In the genomic region with DNA sequence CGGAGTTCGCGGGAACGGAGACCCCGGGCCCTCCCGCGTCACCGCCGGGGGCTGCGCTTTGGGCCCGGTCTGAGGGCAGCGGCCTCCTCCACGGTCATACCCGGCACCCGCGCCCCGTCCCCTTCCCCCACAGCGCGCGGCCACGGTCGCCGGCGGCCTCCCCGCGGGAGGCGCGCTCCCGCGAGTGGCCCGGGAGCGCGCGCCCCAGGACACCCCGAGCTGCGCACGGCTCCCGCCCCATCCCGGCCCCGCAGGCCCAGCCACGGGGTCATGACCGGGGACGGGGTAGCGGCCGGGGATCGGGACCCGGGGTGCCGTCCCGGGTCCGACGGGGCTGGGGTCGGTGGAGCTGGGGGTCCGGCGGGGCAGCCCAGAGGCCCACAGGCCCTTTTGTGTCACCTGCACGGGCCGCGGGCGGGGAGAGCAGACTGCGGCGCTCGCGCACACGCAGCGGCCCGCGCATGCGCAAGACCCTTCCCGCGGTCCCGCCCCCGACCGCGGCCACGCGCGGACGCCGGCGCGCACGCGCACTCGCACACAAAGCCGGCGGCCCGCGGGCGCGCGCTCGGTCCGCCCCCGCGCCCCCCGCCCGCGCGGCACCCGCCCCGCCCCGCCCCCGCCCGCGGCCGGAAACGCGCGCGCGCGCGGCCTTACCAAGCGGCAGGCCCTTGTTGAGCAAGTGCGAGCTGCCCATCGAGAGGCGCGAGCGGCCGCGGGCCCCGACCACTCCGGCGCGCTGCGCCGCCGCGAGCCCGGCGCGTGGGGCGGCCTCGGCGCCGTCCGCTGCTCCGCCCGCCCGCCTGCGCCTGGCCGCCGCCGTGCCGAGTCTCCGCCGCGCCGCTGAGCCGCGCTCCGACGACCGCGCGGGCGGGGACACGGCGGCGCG, we compare ENCODE assay signal across 8 cellular contexts. TPM values are rescaled to one million over a fixed set of nuclear protein-coding genes. Genes with fewer than 3 reads are reported as not detected.
A peak's percentile ranks its signal among the peaks of the same experiment; 100 is the strongest.
DNase-seq lines count a peak whose midpoint lies in the region; ATAC-seq and TF ChIP-seq lines count a peak whose summit lies in the region.

Gene CTBP1 (minus strand): TSS at position 869 of the 886 bp plus-strand sequence. CDS start 7,799 bp downstream, outside the sequence.

- intact Hi-C loops in PC-9 (cut with micrococcal nuclease; ENCODE audit: unreplicated experiment), result loop anchor here (1.0 to 5.0 kb wide), 6 partner anchors 44 to 236 kb away; partner anchors contain the start of gene FGFRL1
- intact Hi-C loops in naive thymus-derived CD4-positive, alpha-beta T cell (cut with micrococcal nuclease), result loop anchor here (1.0 to 5.0 kb wide), 18 partner anchors 19 to 760 kb away; partner anchors contain the start of genes FGFRL1 (in 2 of the 2), MAEA (in 2 of the 2), SLBP (in 2 of the 2) and GAK (in 1 of the 2)

- peaks cover 0 to 32% (median 0%) of the 10 kb centered on the region in 5 donors for H3K36me3 Mint-ChIP-seq in naive thymus-derived CD4-positive, alpha-beta T cell
- H3K36me3 Mint-ChIP-seq in stimulated activated naive B cell treated with anti-CD40 and anti-IgM and Interleukin-4, amounts not matched to agents 10 μg/mL and 1 μg/mL and 100 μg/mL, for 72 hours, result peaks cover 37 to 57% of the 10 kb centered on the region in 2 donors

- H3K27ac ChIP-seq in PC-9, result peak within 1 kb of the TSS; percentile 56
- peak within 1 kb of the TSS; percentile 97 for H3K27ac ChIP-seq in naive thymus-derived CD4-positive, alpha-beta T cell (ENCODE audit: low read depth, low read length)

- peaks cover 8% of the 10 kb centered on the region for H3F3A ChIP-seq in PC-9 (ENCODE audit: insufficient read depth, low read depth)

- H3K4me2 ChIP-seq in PC-9, result peak within 1 kb of the TSS; percentile 98

- peaks cover 24% of the 10 kb centered on the region for H3K4me1 ChIP-seq in PC-9 (replicated peaks; ENCODE audit: insufficient read depth)
- peaks cover 47 to 64% of the 10 kb centered on the region in 2 donors for H3K4me1 ChIP-seq in naive thymus-derived CD4-positive, alpha-beta T cell (ENCODE audit: control insufficient read depth in 2 of 2, insufficient read depth in 2 of 2, low read length in 2 of 2)

- TF ChIP-seq CTCF in PC-9 (conservative IDR thresholded peaks at IDR 0.05), result no peak

- no peaks in the 10 kb centered on the region for H3K27me3 Mint-ChIP-seq in naive thymus-derived CD4-positive, alpha-beta T cell
- H3K27me3 Mint-ChIP-seq in stimulated activated naive B cell treated with anti-CD40 and anti-IgM and Interleukin-4, amounts not matched to agents 10 μg/mL and 1 μg/mL and 100 μg/mL, for 72 hours, result no peaks in the 10 kb centered on the region

- peak within 1 kb of the TSS; percentile 93 for H2AFZ ChIP-seq in PC-9

- peaks cover 47 to 74% (median 65%) of the 10 kb centered on the region in 7 donors for H3K4me1 Mint-ChIP-seq in naive thymus-derived CD4-positive, alpha-beta T cell
- H3K4me1 Mint-ChIP-seq in stimulated activated naive B cell treated with anti-CD40 and anti-IgM and Interleukin-4, amounts not matched to agents 10 μg/mL and 1 μg/mL and 100 μg/mL, for 72 hours, result peaks cover 55 to 79% of the 10 kb centered on the region in 2 donors

- peak within 1 kb of the TSS; percentile 90 to 96 (median 94) for H3K27ac Mint-ChIP-seq in naive thymus-derived CD4-positive, alpha-beta T cell
- H3K27ac Mint-ChIP-seq in stimulated activated naive B cell treated with anti-CD40 and anti-IgM and Interleukin-4, amounts not matched to agents 10 μg/mL and 1 μg/mL and 100 μg/mL, for 72 hours, result peak within 1 kb of the TSS; percentile 100

- no peaks in the 10 kb centered on the region for H3K27me3 ChIP-seq in PC-9 (ENCODE audit: insufficient read depth, low read depth)
- no peaks in the 10 kb centered on the region for H3K27me3 ChIP-seq in naive thymus-derived CD4-positive, alpha-beta T cell (ENCODE audit: control insufficient read depth in 2 of 2, insufficient read depth in 2 of 2, low read length in 2 of 2)

- H3K9me3 ChIP-seq in PC-9 (ENCODE audit: insufficient read depth, low read depth), result peaks cover 7% of the 10 kb centered on the region; the same call in 1 of the 2 replicates
- no peaks in the 10 kb centered on the region for H3K9me3 ChIP-seq in naive thymus-derived CD4-positive, alpha-beta T cell (ENCODE audit: control insufficient read depth in 2 of 3, low read length in 3 of 3)

- H3K9me2 ChIP-seq in PC-9 (ENCODE audit: insufficient read depth), result no peaks in the 10 kb centered on the region

- no TSS peak for BruUV-seq in PC-9 (replicated peaks; lab: Mats Ljungman, UMichigan)

- peaks cover 39% of the 10 kb centered on the region for H4K20me1 ChIP-seq in PC-9 (ENCODE audit: insufficient read depth)

- peak; percentile 47 for ATAC-seq in GM21528 (IDR thresholded peaks at IDR 0.05; ENCODE audit: low FRiP score, unreplicated experiment)
- peak; percentile 72 for ATAC-seq in naive thymus-derived CD4-positive, alpha-beta T cell
- ATAC-seq in stimulated activated naive B cell treated with anti-CD40 and anti-IgM and Interleukin-4, amounts not matched to agents 10 μg/mL and 1 μg/mL and 100 μg/mL, for 72 hours (replicated peaks), result peak; percentile 56 to 64

- H3K9me3 Mint-ChIP-seq in naive thymus-derived CD4-positive, alpha-beta T cell, result peaks cover 0 to 12% (median 0%) of the 10 kb centered on the region in 11 donors
- no peaks in the 10 kb centered on the region for H3K9me3 Mint-ChIP-seq in stimulated activated naive B cell treated with anti-CD40 and anti-IgM and Interleukin-4, amounts not matched to agents 10 μg/mL and 1 μg/mL and 100 μg/mL, for 72 hours

- CTCF ChIA-PET in PC-9 (lab: Charles Lee), result no interaction called here
- CTCF ChIA-PET in naive thymus-derived CD4-positive, alpha-beta T cell (lab: Charles Lee), result interaction anchor here (2.4 to 2.8 kb wide), 2 partner anchors 19 to 81 kb away, joined by 10 to 12 read pairs; no protein-coding TSS in a partner anchor

- POLR2A ChIA-PET in PC-9 (lab: Charles Lee; ENCODE audit: unreplicated experiment), result interaction anchor here (0.7 to 1.1 kb wide), 3 partner anchors 98 to 319 kb away, joined by 6 to 11 read pairs (median 7); partner anchors contain the start of gene UVSSA
- POLR2A ChIA-PET in naive thymus-derived CD4-positive, alpha-beta T cell (lab: Charles Lee), result interaction anchor here (1.0 to 6.0 kb wide), 15 partner anchors 9 to 332 kb away, joined by 3 to 102 read pairs (median 9); partner anchors contain the start of genes MAEA, SPON2 and UVSSA

- DNase-seq in DMS53 (lab: John Stamatoyannopoulos, UW) (peak; percentile 98), HuH-7.5 (ENCODE audit: low spot score) (peak; percentile 98), PC-9 (peak; percentile 47 to 83), activated T-helper 1 cell treated with Interleukin-2 at 50 U/mL for 16 hours (ENCODE audit: low read depth) (peak; percentile 81), fibroblast of gingiva (ENCODE audit: low read depth) (peak; percentile 81)
- peak; percentile 73 to 97 (median 92) for DNase-seq in naive thymus-derived CD4-positive, alpha-beta T cell
- peak; percentile 81 for DNase-seq in stimulated activated naive B cell treated with anti-CD40 and anti-IgM and Interleukin-4, amounts not matched to agents 10 μg/mL and 1 μg/mL and 100 μg/mL, for 72 hours

- peak within 1 kb of the TSS; percentile 97 for H3K4me3 ChIP-seq in PC-9
- peak within 1 kb of the TSS; percentile 82 for H3K4me3 ChIP-seq in naive thymus-derived CD4-positive, alpha-beta T cell (ENCODE audit: low read length)

- H3K36me3 ChIP-seq in PC-9 (ENCODE audit: low read depth), result peaks cover 10% of the 10 kb centered on the region; the same call in 1 of the 2 replicates
- H3K36me3 ChIP-seq in naive thymus-derived CD4-positive, alpha-beta T cell (ENCODE audit: control insufficient read depth in 2 of 3, insufficient read depth in 3 of 3, low read length in 3 of 3), result peaks cover 0 to 6% (median 0%) of the 10 kb centered on the region in 3 experiments

- peaks cover 58% of the 10 kb centered on the region for H3K79me2 ChIP-seq in PC-9 (ENCODE audit: low read depth)

- H3K4me3 Mint-ChIP-seq in naive thymus-derived CD4-positive, alpha-beta T cell, result peak within 1 kb of the TSS; percentile 84 to 93 (median 90)
- H3K4me3 Mint-ChIP-seq in stimulated activated naive B cell treated with anti-CD40 and anti-IgM and Interleukin-4, amounts not matched to agents 10 μg/mL and 1 μg/mL and 100 μg/mL, for 72 hours, result peak within 1 kb of the TSS; percentile 95 to 98

RNA-seq across cellular contexts. Expression of gene CTBP1, which starts in this region (rescaled TPM):
- 153 and 184 TPM in 2 replicates for total RNA-seq in PC-9 (2021)
- total RNA-seq in naive thymus-derived CD4-positive, alpha-beta T cell, result 100 to 1,000 TPM; 177 to 233 (median 200) TPM
- 10 to 100 TPM; 57.2 to 79.2 TPM for polyA plus RNA-seq in naive thymus-derived CD4-positive, alpha-beta T cell

Comparison
In these comparisons a context has a peak if more than half of its experiments do, and no peak if none do; other contexts are left out.
1. Peak in every context shown above with its lines: DNase-seq, ATAC-seq, H3K4me3 ChIP-seq and H3K27ac ChIP-seq.